24 cellular contexts compared by ENCODE assay signal in the genomic region with DNA sequence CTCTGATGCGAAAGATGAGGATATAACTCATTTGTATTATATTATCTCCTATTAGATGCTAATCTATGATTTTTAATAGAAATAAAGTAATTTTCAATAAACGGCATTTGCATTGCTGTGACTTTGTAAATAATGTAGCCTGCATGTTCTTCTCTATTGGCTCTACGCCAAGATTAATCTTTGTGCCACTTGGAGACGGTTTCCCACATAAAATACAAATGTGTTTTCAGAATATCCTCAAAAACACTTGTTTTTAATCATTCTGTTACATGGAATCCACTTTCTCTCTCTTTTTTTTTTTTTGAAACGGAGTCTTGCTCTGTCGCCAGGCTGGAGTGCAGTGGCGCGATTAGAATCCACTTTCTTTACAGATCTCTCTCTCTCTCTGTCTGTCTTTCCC. TPM values are rescaled to one million over a fixed set of nuclear protein-coding genes. Genes with fewer than 3 reads are reported as not detected.
DNase-seq lines count a peak whose midpoint lies in the region; FAIRE-seq and TF ChIP-seq lines count a peak whose summit lies in the region.
"Had no signal": no experiment of that assay in that cellular context is flagged by ENCODE, and none has a peak within 500 bp of the region (broad histone marks: within the 10 kb centered on the region; RNA-seq: fewer than 3 reads in every experiment).

No MANE protein-coding gene starts in this region.

- no peak overlapping the region for H2BK15ac ChIP-seq in neuronal stem cell (ENCODE audit: low read length)

- no peak overlapping the region for H2BK5ac ChIP-seq in neuronal stem cell (ENCODE audit: low read length)

- no peak overlapping the region for H4K8ac ChIP-seq in neuronal stem cell (ENCODE audit: low read depth, low read length)

- no peaks in the 10 kb centered on the region for H3K79me1 ChIP-seq in neuronal stem cell (ENCODE audit: low read depth, low read length)

- H3K36me3 ChIP-seq in HEK293 (ENCODE audit: control insufficient read depth in 2 of 2, insufficient read depth in 1 of 2, low read length in 2 of 2) (no peaks in the 10 kb centered on the region), neuronal stem cell (replicated peaks in 1 of 2; ENCODE audit: control insufficient read depth in 2 of 2, insufficient read depth in 2 of 2, low read length in 2 of 2) (no peaks in the 10 kb centered on the region), spleen (no peaks in the 10 kb centered on the region)
- H3K36me3 ChIP-seq: BLaER1 had no signal

- H3K4me3 ChIP-seq in HEK293 (ENCODE audit: low read depth, low read length) (no peak overlapping the region), dorsolateral prefrontal cortex (peak overlapping the region in 31 of 59 donors; percentile 1 to 45 (median 24)), neuronal stem cell (ENCODE audit: low read length in 2 of 2) (no peak overlapping the region), spleen (no peak overlapping the region)
- H3K4me3 ChIP-seq: BLaER1 had no signal

- TF ChIP-seq POLR2A in spleen (IDR thresholded peaks at IDR 0.05), result no peak

- DNase-seq in AG08395 (ENCODE audit: low spot score), result peak; percentile 10
- no peak for DNase-seq in dorsolateral prefrontal cortex
- DNase-seq in neuronal stem cell (ENCODE audit: low spot score), result no peak
- DNase-seq in spleen, result no peak
- DNase-seq in DMS 273 (lab: John Stamatoyannopoulos, UW; ENCODE audit: unreplicated experiment), result no peak
- no peak for DNase-seq in urothelium cell line (ENCODE audit: low spot score)
- DNase-seq: Caco-2; CD4-positive, alpha-beta memory T cell; DND-41; H9; IMR-90; Karpas-422; NCI-H1417 treated with DMSO at 0.1 percent for 48 hours; NCI-H187; NCI-H2107; NCI-H2227 treated with DMSO at 0.1 percent for 48 hours; NCI-H524 treated with DMSO at 0.1 percent for 48 hours; NK-92 treated with Interleukin-12 subunit alpha and Interleukin-12 subunit beta, amount 100 ng/mL, for 24 hours; SIG-M5; SK-N-SH; T-helper 2 cell had no signal

- no peak overlapping the region for H3K23ac ChIP-seq in neuronal stem cell (ENCODE audit: low read depth, low read length, poor library complexity)

- no CpG with 5 or more reads among the region's 8 CpGs for WGBS in neuronal stem cell (ENCODE audit: extremely low coverage in 2 of 2, insufficient read length in 2 of 2, insufficient replicate concordance in 1 of 2), 2 donors
- 89 to 95% (median 92%) methylated on average over 8 of the region's 8 CpGs for WGBS in spleen, 5 donors

- no peaks in the 10 kb centered on the region for H3K4me1 ChIP-seq in HEK293 (ENCODE audit: control insufficient read depth, insufficient read depth, low read length)
- peaks cover 0 to 6% of the 10 kb centered on the region in 2 donors for H3K4me1 ChIP-seq in neuronal stem cell (ENCODE audit: control insufficient read depth in 2 of 2, insufficient read depth in 1 of 2, low read depth in 1 of 2, low read length in 2 of 2)
- H3K4me1 ChIP-seq in spleen, result no peaks in the 10 kb centered on the region
- H3K4me1 ChIP-seq: BLaER1 had no signal

- CTCF ChIA-PET in HEK293 (lab: Yijun Ruan, JAX), result no interaction called here

- no peak overlapping the region for H4K91ac ChIP-seq in neuronal stem cell (ENCODE audit: low read depth, low read length, poor library complexity)

- H3K27ac ChIP-seq in HEK293 (ENCODE audit: extremely low read depth, low read depth, low read length) (no peak overlapping the region), dorsolateral prefrontal cortex (peak overlapping the region in 9 of 59 donors; percentile 1 to 59 (median 25)), neuronal stem cell (replicated peaks; ENCODE audit: low read length) (no peak overlapping the region), spleen (no peak overlapping the region)
- H3K27ac ChIP-seq: BLaER1 had no signal

- no peak overlapping the region for H3K4me2 ChIP-seq in neuronal stem cell (ENCODE audit: insufficient read depth, low read length, poor library complexity, severe bottlenecking)
- H3K4me2 ChIP-seq: BLaER1, SK-N-SH had no signal

- H3K18ac ChIP-seq in neuronal stem cell (ENCODE audit: low read length), result no peak overlapping the region

- TF ChIP-seq CTCF in HEK293 (tag by site-specific recombination; IDR thresholded peaks at IDR 0.05) (no peak), dorsolateral prefrontal cortex (IDR thresholded peaks at IDR 0.05 in 54 of 56, conservative IDR thresholded peaks at IDR 0.05 in 2 of 56; ENCODE audit: low read depth in 1 of 56, partially characterized antibody in 56 of 56) (no peak), spleen (IDR thresholded peaks at IDR 0.05 in 8 of 11, conservative IDR thresholded peaks at IDR 0.05 in 3 of 11) (no peak)

- peak overlapping the region; percentile 57 for H2AFZ ChIP-seq in neuronal stem cell (ENCODE audit: low read length)

- H3K9me3 ChIP-seq in HEK293 (ENCODE audit: control insufficient read depth, insufficient read depth, low read depth, low read length) (no peaks in the 10 kb centered on the region), neuronal stem cell (replicated peaks in 1 of 2; ENCODE audit: control insufficient read depth in 2 of 2, insufficient read depth in 1 of 2, low read depth in 1 of 2, low read length in 2 of 2) (peaks cover 0 to 2% of the 10 kb centered on the region in 2 donors), spleen (no peaks in the 10 kb centered on the region)
- H3K9me3 ChIP-seq: BLaER1, Caco-2, SK-N-SH had no signal

- no peak overlapping the region for H3K4ac ChIP-seq in neuronal stem cell (ENCODE audit: low read length)

- no peak for FAIRE-seq in urothelium cell line (lab: Jason Lieb, UNC)
- FAIRE-seq: GM12891 had no signal

- no peak overlapping the region for H3K9ac ChIP-seq in neuronal stem cell (ENCODE audit: low read depth, low read length, poor library complexity)
- H3K9ac ChIP-seq: BLaER1, SK-N-SH had no signal

- no peak overlapping the region for H2BK12ac ChIP-seq in neuronal stem cell (ENCODE audit: low read length)

- H3K14ac ChIP-seq in neuronal stem cell (ENCODE audit: low read length), result no peak overlapping the region

- intact Hi-C loops in dorsolateral prefrontal cortex (cut with DNase I) (no loop called here), spleen (cut with DNase I; ENCODE audit: low total_unique reads) (no loop called here)

- H3K27me3 ChIP-seq in dorsolateral prefrontal cortex, result peaks cover 0 to 1% (median 0%) of the 10 kb centered on the region in 45 donors
- H3K27me3 ChIP-seq in neuronal stem cell (ENCODE audit: control insufficient read depth in 3 of 3, insufficient read depth in 3 of 3, low read depth in 1 of 3, low read length in 3 of 3), result no peaks in the 10 kb centered on the region
- no peaks in the 10 kb centered on the region for H3K27me3 ChIP-seq in spleen (replicated peaks in 1 of 7)
- H3K27me3 ChIP-seq: BLaER1 had no signal

- H2AK5ac ChIP-seq in neuronal stem cell (ENCODE audit: low read depth, low read length), result no peak overlapping the region

- POLR2A ChIA-PET in HEK293 (lab: Yijun Ruan, JAX), result no interaction called here

- no peak overlapping the region for H2BK120ac ChIP-seq in neuronal stem cell (ENCODE audit: low read depth, low read length)

TF ChIP-seq in HEK293, 187 proteins besides CTCF, POLR2A, EP300 and RAD21:
- TF ChIP-seq, protein P1, sequence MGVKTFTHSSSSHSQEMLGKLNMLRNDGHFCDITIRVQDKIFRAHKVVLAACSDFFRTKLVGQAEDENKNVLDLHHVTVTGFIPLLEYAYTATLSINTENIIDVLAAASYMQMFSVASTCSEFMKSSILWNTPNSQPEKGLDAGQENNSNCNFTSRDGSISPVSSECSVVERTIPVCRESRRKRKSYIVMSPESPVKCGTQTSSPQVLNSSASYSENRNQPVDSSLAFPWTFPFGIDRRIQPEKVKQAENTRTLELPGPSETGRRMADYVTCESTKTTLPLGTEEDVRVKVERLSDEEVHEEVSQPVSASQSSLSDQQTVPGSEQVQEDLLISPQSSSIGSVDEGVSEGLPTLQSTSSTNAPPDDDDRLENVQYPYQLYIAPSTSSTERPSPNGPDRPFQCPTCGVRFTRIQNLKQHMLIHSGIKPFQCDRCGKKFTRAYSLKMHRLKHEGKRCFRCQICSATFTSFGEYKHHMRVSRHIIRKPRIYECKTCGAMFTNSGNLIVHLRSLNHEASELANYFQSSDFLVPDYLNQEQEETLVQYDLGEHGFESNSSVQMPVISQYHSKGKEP (tag by site-specific recombination; IDR thresholded peaks at IDR 0.05), result 0 out of 2 replicates have a peak, but pooled peaks have one; percentile 15
- no peak for TF ChIP-seq KLF9 (tag by site-specific recombination; IDR thresholded peaks at IDR 0.05; ENCODE audit: low read depth)

RNA-seq across cellular contexts. Expression of a gene that starts 22.9 kb away (rescaled TPM):
- 10 to 100 TPM in 119 of 120 experiments, 1 to 10 TPM in 1; 8.3 to 67.9 (median 30.9) TPM for total RNA-seq in dorsolateral prefrontal cortex
- 0.71 TPM for polyA plus RNA-seq in neuronal stem cell (2013, experiment 1 of 2)
- 1.1 TPM for polyA plus RNA-seq in neuronal stem cell (2013, experiment 2 of 2)
- 10 to 100 TPM in 5 of 7 donors, 1 to 10 TPM in 2; 6.4 to 46.6 (median 11.8) TPM for total RNA-seq in spleen
- 1 to 10 TPM; 2.7 to 7.0 (median 3.1) TPM for polyA plus RNA-seq in spleen
- total RNA-seq: CD4-positive, alpha-beta memory T cell had no signal

RNA-seq across cellular contexts. Expression of a gene that starts 47.6 kb away (rescaled TPM):
- total RNA-seq in dorsolateral prefrontal cortex (100 to 1,000 TPM in 109 of 120 experiments, 10 to 100 TPM in 11; 75.0 to 217 (median 136) TPM), spleen (10 to 100 TPM in 6 of 7 donors, 1 to 10 TPM in 1; 7.2 to 46.9 (median 27.0) TPM)
- polyA plus RNA-seq in neuronal stem cell (2013, experiment 1 of 2), result not detected
- 0.04 TPM for polyA plus RNA-seq in neuronal stem cell (2013, experiment 2 of 2)
- 10 to 100 TPM in 2 of 3 donors, 1 to 10 TPM in 1; 8.7 to 22.9 (median 19.5) TPM for polyA plus RNA-seq in spleen
- polyA plus RNA-seq: CD4-positive, alpha-beta memory T cell had no signal

Comparison
In these comparisons a context has a peak if more than half of its experiments do, and no peak if none do; other contexts are left out.
1. H3K4me3 ChIP-seq: peak in dorsolateral prefrontal cortex (31 of 59); none in HEK293 (single experiment), neuronal stem cell (0 of 2) and spleen (0 of 8).